8 cellular contexts compared by ENCODE assay signal in genomic region chr2:199471443-199472057, GRCh38. TPM values are rescaled to one million over a fixed set of nuclear protein-coding genes. Genes with fewer than 3 reads are reported as not detected.
A peak's percentile ranks its signal among the peaks of the same experiment; 100 is the strongest.
DNase-seq lines count a peak whose midpoint lies in the region; ATAC-seq and TF ChIP-seq lines count a peak whose summit lies in the region.

No MANE protein-coding gene starts in this region.

- no peak overlapping the region for H3K27ac ChIP-seq in HCT116 (ENCODE audit: low read depth, low read length)

- H3K4me1 ChIP-seq in HCT116 (ENCODE audit: control insufficient read depth in 1 of 2, insufficient read depth in 2 of 2, low read length in 2 of 2) = peaks cover 0 to 10% of the 10 kb centered on the region in 2 experiments; a peak in 2 of 4 replicates

- intact Hi-C loops in activated CD4-positive, alpha-beta T cell treated with anti-CD3 and anti-CD28 coated beads for 36 hours (cut with DNase I, micrococcal nuclease) = loop anchor here (2.0 to 10.0 kb wide), 2 partner anchors 15 to 263 kb away; partner anchors contain the start of gene SATB2 (in 2 of the 2)
- intact Hi-C loops in HCT116 (cut with micrococcal nuclease) (no loop called here), left ventricle myocardium superior (cut with micrococcal nuclease) (no loop called here)

- no peaks in the 10 kb centered on the region for H4K20me1 ChIP-seq in HCT116 (ENCODE audit: insufficient read depth)

- no peak overlapping the region for H3K9ac ChIP-seq in HCT116 (ENCODE audit: low read length)

- H3K9me3 Mint-ChIP-seq in activated CD4-positive, alpha-beta T cell treated with anti-CD3 and anti-CD28 coated beads for 36 hours (ENCODE audit: low read depth) = no peaks in the 10 kb centered on the region

- peak; percentile 53 for TF ChIP-seq RAD21 in HCT116 (IDR thresholded peaks at IDR 0.05; ENCODE audit: low read depth)

- H3K79me2 ChIP-seq in HCT116 (ENCODE audit: insufficient read depth, low read length) = no peaks in the 10 kb centered on the region

- RAD21 ChIA-PET in HCT116 (lab: Charles Lee; ENCODE audit: low non-redundant PET in 1 of 2, low total read pairs in 2 of 2, uncharacterized antibody in 2 of 2, unreplicated experiment in 2 of 2) = interaction anchor here in 1 of 2 experiments (1.0 kb wide), 1 partner anchor 15 kb away, joined by 4 read pairs; no protein-coding TSS in a partner anchor

- H3K27me3 Mint-ChIP-seq in activated CD4-positive, alpha-beta T cell treated with anti-CD3 and anti-CD28 coated beads for 36 hours = peaks cover 70% of the 10 kb centered on the region

- no peaks in the 10 kb centered on the region for H3K9me3 ChIP-seq in HCT116 (ENCODE audit: control insufficient read depth in 1 of 2, insufficient read depth in 1 of 2, low read depth in 1 of 2, low read length in 2 of 2)

- CTCF ChIA-PET in activated CD4-positive, alpha-beta T cell treated with anti-CD3 and anti-CD28 coated beads for 36 hours (lab: Charles Lee) = interaction anchor here (0.6 to 1.1 kb wide), 6 partner anchors 11 to 1487 kb away, joined by 3 to 4 read pairs (median 3); no protein-coding TSS in a partner anchor
- CTCF ChIA-PET in HCT116 (lab: Charles Lee) = interaction anchor here (0.6 to 2.0 kb wide), 14 partner anchors 9 to 1157 kb away, joined by 3 to 17 read pairs (median 3); no protein-coding TSS in a partner anchor

- peak; percentile 75 to 94 (median 78) for TF ChIP-seq CTCF in HCT116 (IDR thresholded peaks at IDR 0.05 in 2 of 3, conservative IDR thresholded peaks at IDR 0.05 in 1 of 3; ENCODE audit: borderline replicate concordance in 1 of 3, insufficient read depth in 1 of 3, low read depth in 2 of 3, low read length in 2 of 3)
- TF ChIP-seq CTCF in NB4 (IDR thresholded peaks at IDR 0.05; ENCODE audit: low read depth, low read length) = peak; percentile 80
- peak; percentile 85 for TF ChIP-seq CTCF in retinal pigment epithelial cell (conservative IDR thresholded peaks at IDR 0.05; ENCODE audit: low read depth, low read length)

- peak; percentile 69 for DNase-seq in activated CD4-positive, alpha-beta T cell treated with anti-CD3 and anti-CD28 coated beads for 36 hours
- no peak for DNase-seq in activated CD4-positive, alpha-beta T cell treated with anti-CD3 and anti-CD28 coated beads for 4 hours
- DNase-seq in HCT116 (ENCODE audit: low read depth, low spot score) (no peak), NB4 (ENCODE audit: low read depth) (peak; percentile 86), left ventricle myocardium superior (peak; percentile 73), retinal pigment epithelial cell (ENCODE audit: low read depth) (no peak), SHP77 treated with DMSO at 0.1 percent for 48 hours (lab: John Stamatoyannopoulos, UW) (no peak)
- peak; percentile 69 to 75 for DNase-seq in activated T-cell treated with anti-CD3 and anti-CD28 coated beads, Interleukin-2, amount 50 U/mL, for 48 hours

- peak overlapping the region; percentile 73 for H3K4me2 ChIP-seq in HCT116 (ENCODE audit: low read length)

- no peak for TF ChIP-seq POLR2A in HCT116 (IDR thresholded peaks at IDR 0.05; ENCODE audit: borderline replicate concordance, extremely low read depth, insufficient read depth, insufficient read length)
- TF ChIP-seq POLR2A in NB4 (IDR thresholded peaks at IDR 0.05; ENCODE audit: extremely low read depth, insufficient read length) = no peak

- BruUV-seq in HCT116 (replicated peaks; lab: Mats Ljungman, UMichigan) = no TSS peak

- no peaks in the 10 kb centered on the region for H3K27me3 ChIP-seq in HCT116 (ENCODE audit: insufficient read depth, low read length)

- POLR2A ChIA-PET in activated CD4-positive, alpha-beta T cell treated with anti-CD3 and anti-CD28 coated beads for 36 hours (lab: Charles Lee) = no interaction called here
- POLR2A ChIA-PET in HCT116 (lab: Charles Lee) = interaction anchor here (0.9 to 1.2 kb wide), 2 partner anchors 9 to 1158 kb away, joined by 3 read pairs; no protein-coding TSS in a partner anchor

- H3K4me3 ChIP-seq in HCT116 (replicated peaks in 1 of 2; ENCODE audit: low read depth in 1 of 2, low read length in 2 of 2) (peak overlapping the region; percentile 25 to 38), NB4 (ENCODE audit: low read depth, low read length) (peak overlapping the region; percentile 29), retinal pigment epithelial cell (ENCODE audit: low read length) (peak overlapping the region; percentile 6)

- H3K4me1 Mint-ChIP-seq in activated CD4-positive, alpha-beta T cell treated with anti-CD3 and anti-CD28 coated beads for 36 hours = peaks cover 17% of the 10 kb centered on the region

- ATAC-seq in activated CD4-positive, alpha-beta T cell treated with anti-CD3 and anti-CD28 coated beads for 36 hours = peak; percentile 71
- ATAC-seq in HCT116 = peak; percentile 99
- peak; percentile 85 for ATAC-seq in left ventricle myocardium superior

- H3K27ac Mint-ChIP-seq in activated CD4-positive, alpha-beta T cell treated with anti-CD3 and anti-CD28 coated beads for 36 hours = no peak overlapping the region

- no peaks in the 10 kb centered on the region for H3K36me3 ChIP-seq in HCT116 (ENCODE audit: control insufficient read depth in 1 of 2, insufficient read depth in 2 of 2, low read length in 2 of 2)

- no peaks in the 10 kb centered on the region for H3K9me2 ChIP-seq in HCT116 (ENCODE audit: insufficient read depth)

- H3K36me3 Mint-ChIP-seq in activated CD4-positive, alpha-beta T cell treated with anti-CD3 and anti-CD28 coated beads for 36 hours (ENCODE audit: low read depth) = no peaks in the 10 kb centered on the region

- H2AFZ ChIP-seq in HCT116 (ENCODE audit: low read depth, low read length, poor library complexity, severe bottlenecking) = peak overlapping the region; percentile 98

- no peak overlapping the region for H3K4me3 Mint-ChIP-seq in activated CD4-positive, alpha-beta T cell treated with anti-CD3 and anti-CD28 coated beads for 36 hours

TF ChIP-seq in HCT116, 20 proteins besides CTCF, POLR2A, EP300 and RAD21:
- TF ChIP-seq ZNF274 (IDR thresholded peaks at IDR 0.05; ENCODE audit: low read depth, low read length) (no peak), POLR2AphosphoS5 (IDR thresholded peaks at IDR 0.05; ENCODE audit: low read depth, low read length) (peak; percentile 52), CEBPB (IDR thresholded peaks at IDR 0.05; ENCODE audit: low read depth) (no peak), YY1 (IDR thresholded peaks at IDR 0.05; ENCODE audit: extremely low read depth, insufficient replicate concordance, low read depth, low read length) (peak; percentile 76), ZFX (IDR thresholded peaks at IDR 0.05) (peak; percentile 46; the same call in 1 of the 2 replicates), ELF1 (IDR thresholded peaks at IDR 0.05; ENCODE audit: borderline replicate concordance, low read depth) (no peak), SRF (IDR thresholded peaks at IDR 0.05; ENCODE audit: low read depth) (no peak), REST (IDR thresholded peaks at IDR 0.05; ENCODE audit: low read depth) (no peak)
TF ChIP-seq in HCT116: peak in this region for 3.

RNA-seq across cellular contexts. Expression of gene SATB2, which starts 13.8 kb away (rescaled TPM):
- total RNA-seq in activated CD4-positive, alpha-beta T cell treated with anti-CD3 and anti-CD28 coated beads for 36 hours = under 1 TPM; 0.07 to 0.21 TPM
- total RNA-seq in HCT116 (2021; ENCODE audit: unreplicated experiment) (13.8 TPM), left ventricle myocardium superior (1.3 TPM)
- 3.9 and 4.0 TPM in 2 replicates for polyA plus RNA-seq in HCT116 (2012)

Comparison
In these comparisons a context has a peak if more than half of its experiments do, and no peak if none do; other contexts are left out.
1. DNase-seq: peak in activated CD4-positive, alpha-beta T cell treated with anti-CD3 and anti-CD28 coated beads for 36 hours (single experiment), NB4 (single experiment), activated T-cell treated with anti-CD3 and anti-CD28 coated beads, Interleukin-2, amount 50 U/mL, for 48 hours (2 of 2) and left ventricle myocardium superior (single experiment); none in activated CD4-positive, alpha-beta T cell treated with anti-CD3 and anti-CD28 coated beads for 4 hours (0 of 2), HCT116 (single experiment), retinal pigment epithelial cell (single experiment) and SHP77 treated with DMSO at 0.1 percent for 48 hours (single experiment).
2. intact Hi-C loops: an anchor here in activated CD4-positive, alpha-beta T cell treated with anti-CD3 and anti-CD28 coated beads for 36 hours (2.0 to 10.0 kb wide); none called in HCT116 and left ventricle myocardium superior.
3. Peak in every context shown above with its lines, with median percentiles within 50 percentile points of each other: ATAC-seq, H3K4me3 ChIP-seq and CTCF ChIP-seq.